Comparison of ENCODE assay signal across 8 cellular contexts in genomic region chr7:100679927-100680588, GRCh38. TPM values are rescaled to one million over a fixed set of nuclear protein-coding genes. Genes with fewer than 3 reads are reported as not detected.
A peak's percentile ranks its signal among the peaks of the same experiment; 100 is the strongest.
DNase-seq lines count a peak whose midpoint lies in the region; ATAC-seq and TF ChIP-seq lines count a peak whose summit lies in the region.

No MANE protein-coding gene starts in this region.

- no peak for TF ChIP-seq POLR2A in gastrocnemius medialis (IDR thresholded peaks at IDR 0.05)

- H3K36me3 ChIP-seq in gastrocnemius medialis (peaks cover 0 to 68% of the 10 kb centered on the region in 2 donors), MG63 (peaks cover 35% of the 10 kb centered on the region)

- H3K9me3 ChIP-seq in gastrocnemius medialis: no peaks in the 10 kb centered on the region
- H3K9me3 ChIP-seq in MG63: no peaks in the 10 kb centered on the region

- intact Hi-C loops in gastrocnemius medialis (cut with DNase I; ENCODE audit: low total_unique reads): loop anchor here (10.0 kb wide), 2 partner anchors 205 to 575 kb away; partner anchors contain the start of gene TSC22D4

- ATAC-seq in gastrocnemius medialis (peak; percentile 37 to 51), HG03159 (IDR thresholded peaks at IDR 0.05; ENCODE audit: unreplicated experiment) (no peak)

- H3K27ac ChIP-seq in gastrocnemius medialis: peak overlapping the region; percentile 31 to 58 (median 52)

- H3K4me3 ChIP-seq in foreskin fibroblast (ENCODE audit: low read depth in 1 of 2, low read length in 2 of 2) (no peak overlapping the region), gastrocnemius medialis (no peak overlapping the region), MG63 (no peak overlapping the region)

- H3K4me1 ChIP-seq in gastrocnemius medialis: peaks cover 0 to 8% of the 10 kb centered on the region in 2 donors

- DNase-seq in GM13976 (ENCODE audit: low spot score) (peak; percentile 20), SK-MEL-5 (ENCODE audit: low read depth, low spot score) (peak; percentile 35), foreskin fibroblast (peak; percentile 67 to 88), gastrocnemius medialis (peak; percentile 43 to 70), amygdala (lab: John Stamatoyannopoulos, UW) (no peak), MG63 (no peak), NCI-H2196 (lab: John Stamatoyannopoulos, UW; ENCODE audit: unreplicated experiment) (no peak)

- TF ChIP-seq CTCF in GM13976 (IDR thresholded peaks at IDR 0.05; ENCODE audit: borderline replicate concordance, control extremely low read depth, extremely low read depth, insufficient read depth, missing control alignments) (no peak), foreskin fibroblast (IDR thresholded peaks at IDR 0.05; ENCODE audit: low read depth, low read length) (no peak), gastrocnemius medialis (IDR thresholded peaks at IDR 0.05 in 4 of 5, conservative IDR thresholded peaks at IDR 0.05 in 1 of 5) (no peak)

- in situ Hi-C loops in GM13976 (cut with MboI; ENCODE audit: low sequenced_read_pairs, unreplicated experiment): no loop called here
- in situ Hi-C loops in SK-MEL-5 (cut with HindIII; ENCODE audit: low pct_unique_long_range_greater_than_20kb, low sequenced_read_pairs): no loop called here
- in situ Hi-C loops in gastrocnemius medialis (cut with MboI; ENCODE audit: low sequenced_read_pairs in 4 of 4): no loop called here

- H3K27me3 ChIP-seq in gastrocnemius medialis (no peaks in the 10 kb centered on the region), MG63 (no peaks in the 10 kb centered on the region)

RNA-seq across cellular contexts. Expression of gene GNB2, which starts 6.5 kb away (rescaled TPM):
- total RNA-seq in SK-MEL-5 (2014; rRNA removed; shearing (Covaris generic)): 43.7 and 47.7 TPM in 2 replicates
- polyA plus RNA-seq in SK-MEL-5 (2015; cell fraction: cytosol; rRNA removed): 279 and 294 TPM in 2 replicates
- polyA plus RNA-seq in SK-MEL-5 (2015; cell fraction: nucleus; rRNA removed): 91.9 and 119 TPM in 2 replicates
- 100 to 1,000 TPM; 108 to 163 (median 129) TPM for total RNA-seq in gastrocnemius medialis
- total RNA-seq in MG63 (2014; rRNA removed; shearing (Covaris generic); ENCODE audit: low replicate concordance): 128 and 174 TPM in 2 replicates

RNA-seq across cellular contexts. Expression of gene GIGYF1, which starts 14.0 kb away (rescaled TPM):
- 21.8 and 22.1 TPM in 2 replicates for total RNA-seq in SK-MEL-5 (2014; rRNA removed; shearing (Covaris generic))
- 24.9 and 32.6 TPM in 2 replicates for polyA plus RNA-seq in SK-MEL-5 (2015; cell fraction: cytosol; rRNA removed)
- 329 and 342 TPM in 2 replicates for polyA plus RNA-seq in SK-MEL-5 (2015; cell fraction: nucleus; rRNA removed)
- total RNA-seq in gastrocnemius medialis: 10 to 100 TPM; 16.4 to 21.1 (median 16.6) TPM
- total RNA-seq in MG63 (2014; rRNA removed; shearing (Covaris generic); ENCODE audit: low replicate concordance): 9.1 and 9.2 TPM in 2 replicates

RNA-seq across cellular contexts. Expression of gene ACTL6B, which starts 23.8 kb away (rescaled TPM):
- total RNA-seq in SK-MEL-5 (2014; rRNA removed; shearing (Covaris generic)): not detected in 2 replicates
- not detected in 2 replicates for polyA plus RNA-seq in SK-MEL-5 (2015; cell fraction: cytosol; rRNA removed)
- polyA plus RNA-seq in SK-MEL-5 (2015; cell fraction: nucleus; rRNA removed): not detected in 2 replicates
- not detected for total RNA-seq in gastrocnemius medialis
- not detected in 2 replicates for total RNA-seq in MG63 (2014; rRNA removed; shearing (Covaris generic); ENCODE audit: low replicate concordance)

RNA-seq across cellular contexts. Expression of gene POP7, which starts 25.9 kb away (rescaled TPM):
- total RNA-seq in SK-MEL-5 (2014; rRNA removed; shearing (Covaris generic)): 79.2 and 94.4 TPM in 2 replicates
- 78.8 and 89.6 TPM in 2 replicates for polyA plus RNA-seq in SK-MEL-5 (2015; cell fraction: cytosol; rRNA removed)
- 10.0 and 13.4 TPM in 2 replicates for polyA plus RNA-seq in SK-MEL-5 (2015; cell fraction: nucleus; rRNA removed)
- 10 to 100 TPM; 39.8 to 76.3 (median 63.0) TPM for total RNA-seq in gastrocnemius medialis
- total RNA-seq in MG63 (2014; rRNA removed; shearing (Covaris generic); ENCODE audit: low replicate concordance): 41.5 and 92.8 TPM in 2 replicates

RNA-seq across cellular contexts. Expression of gene TFR2, which starts 38.7 kb away (rescaled TPM):
- 0.29 and 1.6 TPM in 2 replicates for total RNA-seq in SK-MEL-5 (2014; rRNA removed; shearing (Covaris generic))
- polyA plus RNA-seq in SK-MEL-5 (2015; cell fraction: cytosol; rRNA removed): 0.24 and 0.41 TPM in 2 replicates
- polyA plus RNA-seq in SK-MEL-5 (2015; cell fraction: nucleus; rRNA removed): 0.56 and 2.3 TPM in 2 replicates
- 1 to 10 TPM in 2 of 4 donors, not detected in 2; 1.0 to 1.3 TPM for total RNA-seq in gastrocnemius medialis
- 0.33 TPM in 1 of 2 replicates, not detected in the other for total RNA-seq in MG63 (2014; rRNA removed; shearing (Covaris generic); ENCODE audit: low replicate concordance)

Comparison
In these comparisons a context has a peak if more than half of its experiments do, and no peak if none do; other contexts are left out.
1. DNase-seq: peak in GM13976 (single experiment), SK-MEL-5 (single experiment), foreskin fibroblast (2 of 2) and gastrocnemius medialis (2 of 2); none in amygdala (0 of 56), MG63 (single experiment) and NCI-H2196 (single experiment).